ENCODE assay signal across 27 cellular contexts in the genomic region with DNA sequence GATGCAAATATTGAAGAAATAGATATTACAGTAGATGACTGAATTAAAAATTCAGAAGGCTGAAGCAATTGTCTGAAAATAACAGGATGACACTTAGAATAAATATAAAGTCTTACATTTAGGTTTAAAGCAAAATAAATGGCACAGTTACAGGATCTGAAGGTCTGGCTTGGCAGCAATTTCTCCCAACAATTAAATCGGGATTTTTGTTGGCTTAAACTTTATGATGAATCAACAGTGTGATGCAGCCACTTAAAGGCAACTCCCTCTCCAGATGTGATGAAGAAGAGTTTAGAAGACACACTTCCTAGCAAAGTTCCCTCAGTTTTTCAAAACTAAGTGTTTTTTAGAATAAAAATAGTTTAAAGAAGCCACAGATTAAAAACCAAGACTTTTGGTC.
A peak's percentile ranks its signal among the peaks of the same experiment; 100 is the strongest.
DNase-seq lines count a peak whose midpoint lies in the region; ATAC-seq lines count a peak whose summit lies in the region.
"Had no signal": no experiment of that assay in that cellular context is flagged by ENCODE, and none has a peak within 500 bp of the region (broad histone marks: within the 10 kb centered on the region; RNA-seq: fewer than 3 reads in every experiment).

No MANE protein-coding gene starts in this region.

- H3K9me3 ChIP-seq in adipocyte (ENCODE audit: control insufficient read depth, low read length) (no peaks in the 10 kb centered on the region), skeletal muscle satellite cell (replicated peaks; ENCODE audit: low read length) (no peaks in the 10 kb centered on the region), SJCRH30 (replicated peaks) (no peaks in the 10 kb centered on the region)
- H3K9me3 ChIP-seq: ovary, SK-N-SH, spleen, thoracic aorta, uterus had no signal

- H3K27me3 ChIP-seq in adipocyte (replicated peaks; ENCODE audit: control insufficient read depth, insufficient read depth, low read length) (no peaks in the 10 kb centered on the region), skeletal muscle satellite cell (ENCODE audit: control insufficient read depth, insufficient read depth, low read length) (no peaks in the 10 kb centered on the region), SJCRH30 (no peaks in the 10 kb centered on the region)
- H3K27me3 ChIP-seq: ovary, spleen, uterus had no signal

- H3K4me1 ChIP-seq in adipocyte (ENCODE audit: control insufficient read depth, insufficient read depth, low read length): peaks cover 32% of the 10 kb centered on the region
- peaks cover 28% of the 10 kb centered on the region for H3K4me1 ChIP-seq in skeletal muscle satellite cell (ENCODE audit: control insufficient read depth, insufficient read depth, low read length)
- peaks cover 15% of the 10 kb centered on the region; the same call in 1 of the 2 replicates for H3K4me1 ChIP-seq in SJCRH30
- H3K4me1 ChIP-seq: spleen had no signal

- no peak for ATAC-seq in GM18909 (IDR thresholded peaks at IDR 0.05; ENCODE audit: poor library complexity, unreplicated experiment)
- ATAC-seq: activated CD8-positive, alpha-beta T cell treated with anti-CD3 and anti-CD28 coated beads, Interleukin-2, amount 10 ng/mL, durations not matched to agents 7 days and 5 days; activated naive CD8-positive, alpha-beta T cell treated with anti-CD3 and anti-CD28 coated beads, Interleukin-2, amount 50 U/mL, for 24 hours; left ventricle myocardium superior; natural killer cell treated with Interleukin-12 subunit alpha and Interleukin-12 subunit beta and Interleukin-15 and Interleukin-18, amount 100 ng/mL, for 72 hours; stimulated activated memory B cell treated with anti-CD40 and anti-IgM and Interleukin-4, amounts not matched to agents 10 μg/mL and 1 μg/mL and 100 μg/mL, for 72 hours; T-helper 17 cell had no signal

- no peak overlapping the region for H3K27ac ChIP-seq in SJCRH30
- H3K27ac ChIP-seq: ovary, spleen, thoracic aorta, uterus had no signal

- no peak overlapping the region for H3K4me3 ChIP-seq in adipocyte (ENCODE audit: low read length)
- no peak overlapping the region for H3K4me3 ChIP-seq in skeletal muscle satellite cell (ENCODE audit: low read length)
- H3K4me3 ChIP-seq in SJCRH30: no peak overlapping the region
- H3K4me3 ChIP-seq: ovary, spleen, thoracic aorta, uterus had no signal

- DNase-seq in EL (peak; percentile 23), adipocyte (ENCODE audit: low read depth) (peak; percentile 59), fibroblast of gingiva (ENCODE audit: low read depth) (peak; percentile 68), SJCRH30 (no peak)
- DNase-seq in activated T-cell treated with anti-CD3 and anti-CD28 coated beads, Interleukin-2, amount 50 U/mL, for 1 hour: no peak
- DNase-seq: activated CD8-positive, alpha-beta T cell treated with anti-CD3 and anti-CD28 coated beads, Interleukin-2, amount 10 ng/mL, durations not matched to agents 7 days and 5 days; activated gamma-delta T cell; activated naive CD8-positive, alpha-beta T cell treated with anti-CD3 and anti-CD28 coated beads, Interleukin-2, amount 50 U/mL, for 24 hours; CD4-positive, alpha-beta memory T cell; dermis blood vessel endothelial cell; left ventricle myocardium superior; NCI-H1105; NCI-H1930; NCI-H2227 treated with DMSO at 0.1 percent for 48 hours; NCI-H774; ovary; retina; SK-N-SH; spleen; stimulated activated CD4-positive, alpha-beta T cell treated with anti-CD3 and anti-CD28 coated beads, Interleukin-2, amount 100 ng/mL, for 48 hours; T-helper 17 cell; uterus had no signal

- H3K36me3 ChIP-seq in adipocyte (ENCODE audit: control insufficient read depth, insufficient read depth, low read length, severe bottlenecking) (no peaks in the 10 kb centered on the region), skeletal muscle satellite cell (ENCODE audit: insufficient read depth, low read length) (no peaks in the 10 kb centered on the region), SJCRH30 (no peaks in the 10 kb centered on the region)
- H3K36me3 ChIP-seq: ovary, spleen, thoracic aorta, uterus had no signal

- H3K9ac ChIP-seq in adipocyte (ENCODE audit: low read length) (no peak overlapping the region), skeletal muscle satellite cell (ENCODE audit: low read depth, low read length) (no peak overlapping the region)
- H3K9ac ChIP-seq: SK-N-SH had no signal

- H3K4me2 ChIP-seq in skeletal muscle satellite cell (ENCODE audit: low read length): peak overlapping the region; percentile 2
- H3K4me2 ChIP-seq: SK-N-SH had no signal

Comparison
In these comparisons a context has a peak if more than half of its experiments do, and no peak if none do; other contexts are left out.
1. DNase-seq: peak in EL (single experiment), adipocyte (single experiment) and fibroblast of gingiva (single experiment); none in SJCRH30 (0 of 2) and activated T-cell treated with anti-CD3 and anti-CD28 coated beads, Interleukin-2, amount 50 U/mL, for 1 hour (single experiment).